Comparison of ENCODE assay signal across 6 cellular contexts in the genomic region with DNA sequence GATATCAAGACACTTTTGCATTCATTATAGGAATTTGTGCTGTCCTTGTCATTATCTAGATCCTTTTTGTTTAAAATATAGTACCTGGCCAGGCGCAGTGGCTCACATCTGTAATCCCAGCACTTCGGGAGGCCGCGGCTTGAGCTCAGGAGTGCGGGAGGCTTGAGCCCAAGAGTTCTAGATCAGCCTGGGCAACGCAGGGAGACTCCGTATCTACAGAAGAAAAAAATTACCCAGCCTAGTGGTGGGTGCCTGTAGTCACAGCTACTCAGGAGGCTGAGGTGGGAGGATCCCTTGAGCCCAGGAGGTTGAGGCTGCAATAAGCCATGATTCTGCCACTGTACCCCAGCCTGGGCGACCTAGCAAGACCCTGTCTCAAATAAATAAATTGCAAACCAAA. TPM values are rescaled to one million over a fixed set of nuclear protein-coding genes. Genes with fewer than 3 reads are reported as not detected.
DNase-seq lines count a peak whose midpoint lies in the region; ATAC-seq and TF ChIP-seq lines count a peak whose summit lies in the region.

No MANE protein-coding gene starts in this region.

- intact Hi-C loops in colonic mucosa (cut with DNase I): no loop called here
- intact Hi-C loops in psoas muscle (cut with DNase I): no loop called here

- peak overlapping the region; percentile 2 for H3K27ac ChIP-seq in colonic mucosa
- peak overlapping the region; percentile 63 for H3K27ac ChIP-seq in psoas muscle

- peak; percentile 11 for DNase-seq in activated naive CD4-positive, alpha-beta T cell treated with Interleukin-2 at 50 U/mL for 16 hours
- no peak for DNase-seq in activated naive CD4-positive, alpha-beta T cell (lab: John Stamatoyannopoulos, UW)
- DNase-seq in colonic mucosa (peak; percentile 25), psoas muscle (no peak), DMS79 treated with DMSO at 0.1 percent for 48 hours (lab: John Stamatoyannopoulos, UW) (no peak), cortex of kidney (lab: John Stamatoyannopoulos, UW) (no peak)

- H3K9ac ChIP-seq in colonic mucosa (ENCODE audit: low read depth in 2 of 2, low read length in 2 of 2): peak overlapping the region in 1 of 2 donors; percentile 72

- H3K4me1 ChIP-seq in colonic mucosa (no peaks in the 10 kb centered on the region), psoas muscle (peaks cover 6% of the 10 kb centered on the region)

- WGBS in psoas muscle, 3 donors: 83 to 91% (median 89%) methylated on average over 8 of the region's 8 CpGs

- H3K9me3 ChIP-seq in colonic mucosa: no peaks in the 10 kb centered on the region
- H3K9me3 ChIP-seq in psoas muscle: no peaks in the 10 kb centered on the region

- peak overlapping the region; percentile 91 for H3K4me3 ChIP-seq in colonic mucosa
- H3K4me3 ChIP-seq in psoas muscle: peak overlapping the region; percentile 91

- H3K27me3 ChIP-seq in colonic mucosa (no peaks in the 10 kb centered on the region), psoas muscle (ENCODE audit: insufficient read depth in 3 of 3, low read length in 2 of 3) (no peaks in the 10 kb centered on the region)

- TF ChIP-seq CTCF in colonic mucosa (IDR thresholded peaks at IDR 0.05) (peak; percentile 31), psoas muscle (IDR thresholded peaks at IDR 0.05) (peak; percentile 11)

- no peaks in the 10 kb centered on the region for H3K36me3 ChIP-seq in colonic mucosa
- no peaks in the 10 kb centered on the region for H3K36me3 ChIP-seq in psoas muscle (ENCODE audit: insufficient read depth in 1 of 2, low read depth in 1 of 2)

- ATAC-seq in psoas muscle: peak; percentile 21 to 55 (median 40)

RNA-seq across cellular contexts. Expression of a gene that starts 0.6 kb away (rescaled TPM):
- total RNA-seq in colonic mucosa (1 to 10 TPM; 1.8 to 2.3 TPM), psoas muscle (1 to 10 TPM; 1.8 to 4.1 (median 2.6) TPM)
- polyA plus RNA-seq in psoas muscle: 1 to 10 TPM; 3.9 to 5.6 (median 5.2) TPM

RNA-seq across cellular contexts. Expression of a gene that starts 6.5 kb away (rescaled TPM):
- total RNA-seq in colonic mucosa (10 to 100 TPM; 10.6 to 11.0 TPM), psoas muscle (10 to 100 TPM; 11.5 to 14.1 (median 11.9) TPM)
- 10 to 100 TPM in 2 of 3 donors, 1 to 10 TPM in 1; 8.9 to 22.9 (median 15.6) TPM for polyA plus RNA-seq in psoas muscle

RNA-seq across cellular contexts. Expression of a gene that starts 44.4 kb away (rescaled TPM):
- total RNA-seq in colonic mucosa (not detected), psoas muscle (1 to 10 TPM in 2 of 4 donors, under 1 TPM in 1, not detected in 1; 0.56 to 1.1 (median 1.0) TPM)
- polyA plus RNA-seq in psoas muscle: under 1 TPM in 2 of 3 donors, not detected in 1; 0.12 to 0.13 TPM

RNA-seq across cellular contexts. Expression of a gene that starts 49.7 kb away (rescaled TPM):
- total RNA-seq in colonic mucosa (under 1 TPM in 1 of 2 donors, not detected in 1; 0.49 TPM), psoas muscle (10 to 100 TPM in 1 of 4 donors, 1 to 10 TPM in 2, under 1 TPM in 1; 0.66 to 12.3 (median 4.9) TPM)
- polyA plus RNA-seq in psoas muscle: 1 to 10 TPM in 2 of 3 donors, under 1 TPM in 1; 0.96 to 3.4 (median 1.7) TPM

RNA-seq across cellular contexts. Expression of a gene that starts 53.1 kb away (rescaled TPM):
- total RNA-seq in colonic mucosa (10 to 100 TPM; 26.6 to 34.8 TPM), psoas muscle (1 to 10 TPM; 3.6 to 5.8 (median 5.0) TPM)
- polyA plus RNA-seq in psoas muscle: 10 to 100 TPM in 1 of 3 donors, 1 to 10 TPM in 2; 5.6 to 56.9 (median 5.6) TPM

Comparison
In these comparisons a context has a peak if more than half of its experiments do, and no peak if none do; other contexts are left out.
1. DNase-seq: peak in activated naive CD4-positive, alpha-beta T cell treated with Interleukin-2 at 50 U/mL for 16 hours (single experiment) and colonic mucosa (single experiment); none in activated naive CD4-positive, alpha-beta T cell (0 of 4), psoas muscle (0 of 2), DMS79 treated with DMSO at 0.1 percent for 48 hours (single experiment) and cortex of kidney (single experiment).